ENCODE assay signal across 8 cellular contexts in genomic region chr15:31391687-31392671, GRCh38.
A peak's percentile ranks its signal among the peaks of the same experiment; 100 is the strongest.
DNase-seq lines count a peak whose midpoint lies in the region; ATAC-seq and TF ChIP-seq lines count a peak whose summit lies in the region.

No MANE protein-coding gene starts in this region.

- BruUV-seq in PC-3 (replicated peaks; lab: Mats Ljungman, UMichigan) = no TSS peak

- intact Hi-C loops in PC-3 (cut with micrococcal nuclease) = no loop called here

- no peak for DNase-seq in AG04449 (ENCODE audit: low read depth, low spot score)
- DNase-seq in PC-3 = peak; percentile 25
- DNase-seq in activated T-helper 1 cell treated with anti-CD3 and anti-CD28 coated beads, Interleukin-2, amount 50 U/mL, for 16 hours (ENCODE audit: low read depth in 1 of 2, low spot score in 1 of 2) = peak; percentile 65 to 73
- DNase-seq in fibroblast of the aortic adventitia (ENCODE audit: low read depth) = peak; percentile 80

- H3K4me3 Mint-ChIP-seq in nephron = peak overlapping the region; percentile 81 to 87 (median 84)
- peak overlapping the region; percentile 87 for H3K4me3 Mint-ChIP-seq in stimulated activated naive CD8-positive, alpha-beta T cell treated with anti-CD3 and anti-CD28 coated beads, Interleukin-15, Interleukin-2, amounts not matched to agents 100 ng/mL and 50 ng/mL, for 24 hours

- H3K9me2 ChIP-seq in PC-3 (replicated peaks; ENCODE audit: low read length) = no peaks in the 10 kb centered on the region

- TF ChIP-seq CTCF in AG04449 (IDR thresholded peaks at IDR 0.05; ENCODE audit: insufficient read depth, low read length, missing control alignments) = peak; percentile 7
- no peak for TF ChIP-seq CTCF in PC-3 (conservative IDR thresholded peaks at IDR 0.05; ENCODE audit: low read depth, low read length)
- no peak for TF ChIP-seq CTCF in fibroblast of the aortic adventitia (IDR thresholded peaks at IDR 0.05; ENCODE audit: insufficient read depth, low read length)
- TF ChIP-seq CTCF in nephron (IDR thresholded peaks at IDR 0.05; ENCODE audit: unreplicated experiment in 3 of 3) = no peak

- peaks cover 21% of the 10 kb centered on the region for H3K9me3 Mint-ChIP-seq in nephron
- H3K9me3 Mint-ChIP-seq in stimulated activated naive CD8-positive, alpha-beta T cell treated with anti-CD3 and anti-CD28 coated beads, Interleukin-15, Interleukin-2, amounts not matched to agents 100 ng/mL and 50 ng/mL, for 24 hours = no peaks in the 10 kb centered on the region

- peak overlapping the region; percentile 87 for H3K4me2 ChIP-seq in PC-3 (ENCODE audit: low read length)

- H3K27me3 ChIP-seq in PC-3 (ENCODE audit: low read length) = peaks cover 3% of the 10 kb centered on the region; the same call in 1 of the 2 replicates

- H3K79me2 ChIP-seq in PC-3 (ENCODE audit: low read length) = no peaks in the 10 kb centered on the region

- peak; percentile 46 for ATAC-seq in GM18870 (IDR thresholded peaks at IDR 0.05; ENCODE audit: unreplicated experiment)
- ATAC-seq in HG03103 (IDR thresholded peaks at IDR 0.05; ENCODE audit: low read depth, unreplicated experiment) = peak; percentile 72
- peak; percentile 28 for ATAC-seq in PC-3

- H3K27ac ChIP-seq in PC-3 (ENCODE audit: low read length) = no peak overlapping the region

- peaks cover 7% of the 10 kb centered on the region for H3K36me3 Mint-ChIP-seq in nephron (ENCODE audit: low read depth)
- H3K36me3 Mint-ChIP-seq in stimulated activated naive CD8-positive, alpha-beta T cell treated with anti-CD3 and anti-CD28 coated beads, Interleukin-15, Interleukin-2, amounts not matched to agents 100 ng/mL and 50 ng/mL, for 24 hours (ENCODE audit: low read depth) = no peaks in the 10 kb centered on the region

- H4K20me1 ChIP-seq in PC-3 (ENCODE audit: low read length) = 0 out of 2 replicates have a peak, but pooled peaks cover 2% of the 10 kb centered on the region

- peak overlapping the region; percentile 83 for H2AFZ ChIP-seq in PC-3 (ENCODE audit: low read length)

- no peaks in the 10 kb centered on the region for H3K36me3 ChIP-seq in PC-3 (ENCODE audit: low read depth, low read length)

- H3K9me3 ChIP-seq in PC-3 (ENCODE audit: low read length) = no peaks in the 10 kb centered on the region

- peaks cover 23% of the 10 kb centered on the region for H3K4me1 ChIP-seq in PC-3 (ENCODE audit: insufficient read depth, low read length)

- H3K27ac Mint-ChIP-seq in nephron = peak overlapping the region in 2 of 3 experiments; percentile 66 to 77
- H3K27ac Mint-ChIP-seq in stimulated activated naive CD8-positive, alpha-beta T cell treated with anti-CD3 and anti-CD28 coated beads, Interleukin-15, Interleukin-2, amounts not matched to agents 100 ng/mL and 50 ng/mL, for 24 hours = peak overlapping the region; percentile 83

- CTCF ChIA-PET in AG04449 (lab: Yijun Ruan, JAX) (interaction anchor here (1.2 to 1.6 kb wide), 2 partner anchors 43 to 96 kb away, joined by 4 to 7 read pairs; no protein-coding TSS in a partner anchor), PC-3 (lab: Charles Lee) (no interaction called here)

- POLR2A ChIA-PET in AG04449 (lab: Yijun Ruan, JAX) = interaction anchor here (0.6 to 0.8 kb wide), 2 partner anchors 38 to 65 kb away, joined by 3 read pairs; partner anchors contain the start of gene KLF13
- POLR2A ChIA-PET in PC-3 (lab: Charles Lee; ENCODE audit: unreplicated experiment) = interaction anchor here (0.5 kb wide), 1 partner anchor 175 kb away, joined by 5 read pairs; no protein-coding TSS in a partner anchor

- H3K4me1 Mint-ChIP-seq in nephron = peaks cover 7% of the 10 kb centered on the region
- peaks cover 55% of the 10 kb centered on the region for H3K4me1 Mint-ChIP-seq in stimulated activated naive CD8-positive, alpha-beta T cell treated with anti-CD3 and anti-CD28 coated beads, Interleukin-15, Interleukin-2, amounts not matched to agents 100 ng/mL and 50 ng/mL, for 24 hours (ENCODE audit: low read depth)

- no peaks in the 10 kb centered on the region for H3F3A ChIP-seq in PC-3 (ENCODE audit: low read length, unreplicated experiment)

- H3K9ac ChIP-seq in PC-3 (ENCODE audit: low read length) = no peak overlapping the region

- peaks cover 49% of the 10 kb centered on the region for H3K27me3 Mint-ChIP-seq in nephron (ENCODE audit: low read depth)
- peaks cover 4% of the 10 kb centered on the region for H3K27me3 Mint-ChIP-seq in stimulated activated naive CD8-positive, alpha-beta T cell treated with anti-CD3 and anti-CD28 coated beads, Interleukin-15, Interleukin-2, amounts not matched to agents 100 ng/mL and 50 ng/mL, for 24 hours

- H3K4me3 ChIP-seq in AG04449 (ENCODE audit: low read depth, low read length) (peak overlapping the region; percentile 71), PC-3 (ENCODE audit: low read length) (peak overlapping the region; percentile 68), fibroblast of the aortic adventitia (ENCODE audit: low read depth, low read length) (peak overlapping the region; percentile 79)
